ENCODE assay signal across 21 cellular contexts in the genomic region with DNA sequence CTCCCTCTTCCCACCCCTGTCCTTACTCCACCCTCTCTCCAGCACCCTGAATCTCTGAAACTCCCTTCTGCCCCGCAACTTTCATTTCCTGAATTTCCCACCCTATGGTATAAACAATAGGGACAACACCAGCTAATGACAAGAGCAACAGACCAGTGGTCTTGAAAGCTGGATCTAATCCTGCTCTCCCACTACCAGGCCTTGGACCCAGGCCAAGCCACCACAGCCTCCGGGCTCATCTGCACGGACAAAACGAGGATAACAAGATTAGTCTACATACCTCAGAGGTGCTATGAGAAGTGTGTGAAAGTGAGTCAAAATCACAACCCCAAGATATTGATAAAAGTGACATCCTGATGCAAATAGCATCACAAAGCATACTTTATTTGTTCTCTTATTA.
"Had no signal": no experiment of that assay in that cellular context is flagged by ENCODE, and none has a peak within 500 bp of the region (broad histone marks: within the 10 kb centered on the region; RNA-seq: fewer than 3 reads in every experiment).

No MANE protein-coding gene starts in this region.

- H3K36me3 ChIP-seq: colonic mucosa, gastroesophageal sphincter, left ventricle myocardium inferior, thoracic aorta, upper lobe of left lung had no signal

- H3K9me3 Mint-ChIP-seq: activated naive CD8-positive, alpha-beta T cell treated with anti-CD3 and anti-CD28 coated beads for 36 hours; activated T-helper 2 cell treated with anti-CD3 and anti-CD28 coated beads, Interferon-gamma antibody, Interleukin-2, Interleukin-4, amounts not matched to agents 10 μg/mL and 5 μg/mL and 100 μg/mL, durations not matched to agents 14 hours and 24 hours and 36 hours; natural killer cell had no signal

- H3K4me3 ChIP-seq: colonic mucosa, gastroesophageal sphincter, left ventricle myocardium inferior, thoracic aorta, upper lobe of left lung had no signal

- H3K4me1 Mint-ChIP-seq: activated naive CD8-positive, alpha-beta T cell treated with anti-CD3 and anti-CD28 coated beads for 36 hours; natural killer cell had no signal

- H3K27me3 Mint-ChIP-seq: progenitor cell of endocrine pancreas had no signal

- H3K27me3 ChIP-seq: colonic mucosa, upper lobe of left lung had no signal

- H3K27ac Mint-ChIP-seq: activated CD8-positive, alpha-beta T cell treated with anti-CD3 and anti-CD28 coated beads, Interleukin-2, amount 10 ng/mL, durations not matched to agents 7 days and 5 days; activated naive CD8-positive, alpha-beta T cell treated with anti-CD3 and anti-CD28 coated beads for 36 hours; activated T-helper 2 cell treated with anti-CD3 and anti-CD28 coated beads, Interferon-gamma antibody, Interleukin-2, Interleukin-4, amounts not matched to agents 10 μg/mL and 5 μg/mL and 100 μg/mL, durations not matched to agents 14 hours and 24 hours and 36 hours; natural killer cell; progenitor cell of endocrine pancreas had no signal

- H3K9me3 ChIP-seq: colonic mucosa, gastroesophageal sphincter, left ventricle myocardium inferior, thoracic aorta, upper lobe of left lung had no signal

- H3K4me1 ChIP-seq: colonic mucosa, gastroesophageal sphincter, left ventricle myocardium inferior, upper lobe of left lung had no signal

- DNase-seq: activated CD4-positive, alpha-beta T cell treated with anti-CD3 and anti-CD28 coated beads for 1 hour; activated CD4-positive, alpha-beta T cell treated with anti-CD3 and anti-CD28 coated beads, Interleukin-2, amount 50 U/mL, for 1 hour; activated CD8-positive, alpha-beta T cell treated with anti-CD3 and anti-CD28 coated beads, Interleukin-2, amount 10 ng/mL, durations not matched to agents 7 days and 5 days; activated naive CD4-positive, alpha-beta T cell treated with Interleukin-2 at 50 U/mL for 16 hours; activated naive CD8-positive, alpha-beta T cell treated with anti-CD3 and anti-CD28 coated beads for 36 hours; colonic mucosa; head of caudate nucleus; left ventricle myocardium inferior; midbrain; natural killer cell; retina; stimulated activated CD4-positive, alpha-beta T cell treated with anti-CD3 and anti-CD28 coated beads, Interleukin-2, amount 100 ng/mL, for 48 hours; stimulated activated CD8-positive, alpha-beta memory T cell treated with anti-CD3 and anti-CD28 coated beads, Interleukin-4, amount 100 ng/mL, for 48 hours; stimulated activated naive CD4-positive, alpha-beta T cell treated with Interleukin-2 at 50 U/mL for 16 hours had no signal

- H3K27ac ChIP-seq: colonic mucosa, epithelial cell of prostate, gastroesophageal sphincter, left ventricle myocardium inferior, thoracic aorta, upper lobe of left lung had no signal

- H3K4me3 Mint-ChIP-seq: activated CD8-positive, alpha-beta T cell treated with anti-CD3 and anti-CD28 coated beads, Interleukin-2, amount 10 ng/mL, durations not matched to agents 7 days and 5 days; activated naive CD8-positive, alpha-beta T cell treated with anti-CD3 and anti-CD28 coated beads for 36 hours; natural killer cell had no signal

- H3K36me3 Mint-ChIP-seq: activated naive CD8-positive, alpha-beta T cell treated with anti-CD3 and anti-CD28 coated beads for 36 hours; natural killer cell had no signal

- ATAC-seq: activated CD8-positive, alpha-beta T cell treated with anti-CD3 and anti-CD28 coated beads, Interleukin-2, amount 10 ng/mL, durations not matched to agents 7 days and 5 days; gastroesophageal sphincter; natural killer cell had no signal

- FAIRE-seq: astrocyte had no signal
